ENCODE assay signal across 11 cellular contexts in the genomic region with DNA sequence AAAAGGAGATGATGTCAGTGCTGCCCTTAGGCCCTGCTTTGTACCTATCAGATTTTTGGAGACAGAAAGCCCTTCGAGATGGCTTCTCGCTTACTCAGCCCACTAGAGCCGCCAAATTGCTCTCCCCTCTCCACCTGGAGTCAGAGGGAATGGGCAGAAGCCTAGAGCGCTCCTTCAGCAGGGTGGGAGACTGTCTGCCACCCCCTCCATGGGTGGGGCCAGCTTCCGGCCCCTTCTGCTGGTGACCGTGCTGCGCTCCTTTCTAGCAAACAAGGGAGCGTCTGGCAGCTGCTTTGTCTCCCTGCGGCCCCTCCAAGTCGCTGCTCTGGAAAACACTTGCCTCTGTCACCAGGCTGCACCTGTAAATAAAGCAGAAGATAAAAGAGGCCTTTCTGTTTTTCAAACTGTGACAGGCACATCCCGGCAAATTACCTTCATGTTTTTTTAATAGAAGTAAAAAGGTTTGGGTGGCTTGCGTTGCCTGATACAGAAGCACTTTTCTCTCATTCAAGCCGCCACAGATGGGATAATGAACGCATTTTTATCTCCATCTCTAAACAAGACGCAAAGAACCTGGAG.
"Had no signal": no experiment of that assay in that cellular context is flagged by ENCODE, and none has a peak within 500 bp of the region (broad histone marks: within the 10 kb centered on the region; RNA-seq: fewer than 3 reads in every experiment).

No MANE protein-coding gene starts in this region.

- H3K4me1 ChIP-seq: gastroesophageal sphincter, prostate gland, right lobe of liver had no signal

- H3K4me3 Mint-ChIP-seq: activated B cell treated with CpG ODN at 0.5 μM for 24 hours; activated CD4-positive, alpha-beta T cell treated with anti-CD3 and anti-CD28 coated beads, Interleukin-2, amount 10 ng/mL, durations not matched to agents 24 days and 14 days; activated naive CD4-positive, alpha-beta T cell treated with anti-CD3 and anti-CD28 coated beads for 36 hours had no signal

- H3K27ac Mint-ChIP-seq: activated B cell treated with CpG ODN at 0.5 μM for 24 hours; activated CD4-positive, alpha-beta T cell treated with anti-CD3 and anti-CD28 coated beads, Interleukin-2, amount 10 ng/mL, durations not matched to agents 24 days and 14 days; activated naive CD4-positive, alpha-beta T cell treated with anti-CD3 and anti-CD28 coated beads for 36 hours had no signal

- H3K36me3 ChIP-seq: gastroesophageal sphincter, prostate gland, right lobe of liver, upper lobe of left lung had no signal

- H3K27me3 Mint-ChIP-seq: activated CD4-positive, alpha-beta T cell treated with anti-CD3 and anti-CD28 coated beads, Interleukin-2, amount 10 ng/mL, durations not matched to agents 24 days and 14 days had no signal

- H3K27ac ChIP-seq: gastroesophageal sphincter, prostate gland, right lobe of liver, upper lobe of left lung had no signal

- H3K27me3 ChIP-seq: right lobe of liver, upper lobe of left lung had no signal

- H3K4me1 Mint-ChIP-seq: activated B cell treated with CpG ODN at 0.5 μM for 24 hours; activated CD4-positive, alpha-beta T cell treated with anti-CD3 and anti-CD28 coated beads, Interleukin-2, amount 10 ng/mL, durations not matched to agents 24 days and 14 days had no signal

- DNase-seq: activated B cell treated with CpG ODN at 0.5 μM for 24 hours; activated CD4-positive, alpha-beta T cell treated with anti-CD3 and anti-CD28 coated beads, Interleukin-2, amount 10 ng/mL, durations not matched to agents 24 days and 14 days; activated CD8-positive, alpha-beta memory T cell treated with anti-CD3 and anti-CD28 coated beads for 24 hours; activated naive CD4-positive, alpha-beta T cell treated with anti-CD3 and anti-CD28 coated beads for 36 hours; right lobe of liver; stimulated activated CD4-positive, alpha-beta T cell treated with anti-CD3 and anti-CD28 coated beads, Interleukin-1b, Interleukin-23, amount 100 ng/mL, for 48 hours; stimulated activated naive CD4-positive, alpha-beta T cell; T-helper 1 cell; upper lobe of left lung had no signal

- H3K9me3 ChIP-seq: gastroesophageal sphincter, prostate gland, right lobe of liver, upper lobe of left lung had no signal

- H3K9me3 Mint-ChIP-seq: activated B cell treated with CpG ODN at 0.5 μM for 24 hours; activated CD4-positive, alpha-beta T cell treated with anti-CD3 and anti-CD28 coated beads, Interleukin-2, amount 10 ng/mL, durations not matched to agents 24 days and 14 days; activated naive CD4-positive, alpha-beta T cell treated with anti-CD3 and anti-CD28 coated beads for 36 hours had no signal

- H3K4me3 ChIP-seq: gastroesophageal sphincter, prostate gland, right lobe of liver, upper lobe of left lung had no signal
